Comparison of ENCODE assay signal across 8 cellular contexts in the genomic region with DNA sequence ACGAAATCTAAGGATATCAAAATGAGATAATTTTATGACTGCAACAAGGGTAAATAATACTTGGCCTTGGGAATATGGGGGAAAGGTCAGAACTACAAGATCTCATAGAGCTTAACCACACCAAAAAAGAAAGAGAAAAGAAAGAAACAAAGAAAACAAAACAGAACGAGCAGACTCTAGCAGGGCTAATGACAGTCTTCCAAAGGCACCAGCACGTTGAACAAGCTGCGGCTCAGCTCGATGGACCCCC. TPM values are rescaled to one million over a fixed set of nuclear protein-coding genes. Genes with fewer than 3 reads are reported as not detected.
A peak's percentile ranks its signal among the peaks of the same experiment; 100 is the strongest.
DNase-seq lines count a peak whose midpoint lies in the region; TF ChIP-seq lines count a peak whose summit lies in the region.

No MANE protein-coding gene starts in this region.

- WGBS in sigmoid colon, 2 donors = 0 to 1% methylated on average over 5 of the region's 5 CpGs

- no peak for TF ChIP-seq EP300 in sigmoid colon (IDR thresholded peaks at IDR 0.05)

- peaks cover 0 to 37% (median 28%) of the 10 kb centered on the region in 4 donors for H3K4me1 ChIP-seq in sigmoid colon

- no peak for TF ChIP-seq CTCF in foreskin fibroblast (IDR thresholded peaks at IDR 0.05; ENCODE audit: low read depth, low read length)
- no peak for TF ChIP-seq CTCF in sigmoid colon (IDR thresholded peaks at IDR 0.05)

- H3K9me3 ChIP-seq in SK-N-MC (ENCODE audit: low read depth, low read length) = no peaks in the 10 kb centered on the region
- H3K9me3 ChIP-seq in sigmoid colon = no peaks in the 10 kb centered on the region

- no peaks in the 10 kb centered on the region for H3K27me3 ChIP-seq in sigmoid colon

- H3K4me3 ChIP-seq in SK-N-MC = peak overlapping the region; percentile 81
- peak overlapping the region; percentile 76 to 93 for H3K4me3 ChIP-seq in foreskin fibroblast (ENCODE audit: low read depth in 1 of 2, low read length in 2 of 2)
- H3K4me3 ChIP-seq in sigmoid colon = peak overlapping the region; percentile 61 to 98 (median 79)

- peaks cover 17% of the 10 kb centered on the region for H3K36me3 ChIP-seq in SK-N-MC (ENCODE audit: insufficient read depth, low read length)
- no peaks in the 10 kb centered on the region for H3K36me3 ChIP-seq in sigmoid colon

- no peak for TF ChIP-seq POLR2A in sigmoid colon (IDR thresholded peaks at IDR 0.05)

- H3K27ac ChIP-seq in SK-N-MC (peak overlapping the region; percentile 74), sigmoid colon (peak overlapping the region; percentile 88 to 97 (median 95))

- H3K9ac ChIP-seq in SK-N-MC (ENCODE audit: insufficient read length) = peak overlapping the region; percentile 76

- peak; percentile 32 for DNase-seq in NCI-H1105 treated with DMSO at 0.1 percent for 48 hours (lab: John Stamatoyannopoulos, UW)
- DNase-seq in NCI-H1105 (lab: John Stamatoyannopoulos, UW) = no peak
- no peak for DNase-seq in SK-N-MC (ENCODE audit: low read depth, low spot score)
- DNase-seq in foreskin fibroblast = peak in 1 of 2 donors; percentile 41
- DNase-seq in sigmoid colon = no peak
- no peak for DNase-seq in anterior cingulate cortex (lab: John Stamatoyannopoulos, UW)
- no peak for DNase-seq in medulla oblongata (ENCODE audit: extremely low spot score)
- DNase-seq in occipital lobe (lab: John Stamatoyannopoulos, UW) = no peak

- intact Hi-C loops in sigmoid colon (cut with DNase I) = loop anchor here (1.0 to 10.0 kb wide), 6 partner anchors 52 to 1945 kb away; a partner anchor contains a TSS

RNA-seq across cellular contexts. Expression of a gene that starts 0.7 kb away (rescaled TPM):
- total RNA-seq in sigmoid colon (100 to 1,000 TPM in 3 of 4 donors, 10 to 100 TPM in 1; 94.1 to 122 (median 105) TPM), occipital lobe (33.1 TPM)
- polyA plus RNA-seq in sigmoid colon = 100 to 1,000 TPM in 1 of 3 donors, 10 to 100 TPM in 2; 36.8 to 116 (median 65.5) TPM

RNA-seq across cellular contexts. Expression of a gene that starts 52.4 kb away (rescaled TPM):
- total RNA-seq in sigmoid colon (10 to 100 TPM; 19.7 to 24.1 (median 21.9) TPM), occipital lobe (17.8 TPM)
- polyA plus RNA-seq in sigmoid colon = 10 to 100 TPM in 1 of 3 donors, 1 to 10 TPM in 2; 5.1 to 14.5 (median 8.4) TPM
